In the genomic region with DNA sequence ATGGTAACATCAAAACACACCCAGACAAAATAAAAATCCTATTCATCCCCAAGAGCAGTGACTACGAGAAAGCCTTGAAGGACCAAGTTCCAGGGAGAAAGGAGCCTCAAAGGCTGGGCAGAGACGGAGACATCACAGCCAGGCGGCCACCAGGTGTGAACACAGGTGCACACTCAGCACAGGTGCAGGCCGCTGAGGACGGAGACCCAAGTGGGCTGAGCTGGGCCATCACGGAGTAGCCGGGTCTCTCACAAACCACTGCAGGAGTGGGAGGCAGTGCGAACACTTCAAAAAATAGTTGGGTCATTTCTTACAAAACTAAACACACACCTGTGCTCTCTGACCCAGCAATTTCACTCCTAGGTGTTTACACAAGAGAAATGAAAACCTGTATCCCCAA, we compare ENCODE assay signal across 21 cellular contexts.
"Had no signal": no experiment of that assay in that cellular context is flagged by ENCODE, and none has a peak within 500 bp of the region (broad histone marks: within the 10 kb centered on the region; RNA-seq: fewer than 3 reads in every experiment).

No MANE protein-coding gene starts in this region.

- ATAC-seq: HepG2, Panc1 had no signal

- DNase-seq: IMR-90, Karpas-422, KG1, MM.1S, NCI-H1092 treated with DMSO at 0.1 percent for 48 hours, NCI-H1436, NCI-H187, NCI-H2029, NCI-H2081 treated with DMSO at 0.1 percent for 48 hours, NCI-H2171, NCI-H226, NCI-H446, NCI-H510A, NCI-H524 treated with DMSO at 0.1 percent for 48 hours, NCI-H69, NCI-H774, SHP77, SK-N-SH had no signal

- H3K9me3 ChIP-seq: SK-N-SH had no signal

- H3K9me2 ChIP-seq: SK-N-SH had no signal

- FAIRE-seq: HepG2 had no signal

- H3K9ac ChIP-seq: SK-N-SH had no signal

- H3K4me2 ChIP-seq: SK-N-SH had no signal

- H3K27ac ChIP-seq: RWPE1 had no signal
